ENCODE assay signal across 1 cellular context in genomic region chr2:44616616-44617266, GRCh38.
TF ChIP-seq lines count a peak whose summit lies in the region.

No MANE protein-coding gene starts in this region.

TF ChIP-seq in GM12878, 131 proteins besides CTCF, POLR2A, EP300 and RAD21 (continued from another document and continues in another):
- TF ChIP-seq ASH2L (IDR thresholded peaks at IDR 0.05; ENCODE audit: borderline replicate concordance, low read depth) (0 out of 2 replicates have a peak, but pooled peaks have one; percentile 77), CHD4 (IDR thresholded peaks at IDR 0.05) (no peak), BMI1 (IDR thresholded peaks at IDR 0.05; ENCODE audit: borderline replicate concordance) (peak; percentile 70), ZNF217 (IDR thresholded peaks at IDR 0.05) (peak; percentile 70; the same call in 1 of the 2 replicates), ATF3 (IDR thresholded peaks at IDR 0.05; ENCODE audit: borderline replicate concordance, extremely low read depth, low read depth, low read length) (no peak), IRF4 (IDR thresholded peaks at IDR 0.05; ENCODE audit: low read depth, low read length) (0 out of 2 replicates have a peak, but pooled peaks have one; percentile 32), NBN (IDR thresholded peaks at IDR 0.05) (0 out of 2 replicates have a peak, but pooled peaks have one; percentile 34), ATF7 (IDR thresholded peaks at IDR 0.05; ENCODE audit: low read depth) (peak; percentile 97), TCF12 (IDR thresholded peaks at IDR 0.05; ENCODE audit: low read depth, low read length) (no peak), MEF2A (IDR thresholded peaks at IDR 0.05; ENCODE audit: insufficient read depth, low read depth, low read length) (peak; percentile 96), ZNF592 (IDR thresholded peaks at IDR 0.05) (no peak), RELB (IDR thresholded peaks at IDR 0.05; ENCODE audit: low read depth) (peak; percentile 55; the same call in 1 of the 2 replicates), CREB1 (IDR thresholded peaks at IDR 0.05; ENCODE audit: low read depth) (peak; percentile 79), RUNX3 (IDR thresholded peaks at IDR 0.05; ENCODE audit: low read length) (peak; percentile 80), POLR2AphosphoS2 (IDR thresholded peaks at IDR 0.05; ENCODE audit: low read depth, low read length) (no peak), MLLT1 (IDR thresholded peaks at IDR 0.05) (peak; percentile 89), USF1 (IDR thresholded peaks at IDR 0.05; ENCODE audit: borderline replicate concordance, extremely low read length, insufficient read depth, low read depth, low read length) (no peak), MXI1 (IDR thresholded peaks at IDR 0.05; ENCODE audit: low read depth, low read length) (no peak), MTA3 (IDR thresholded peaks at IDR 0.05; ENCODE audit: borderline replicate concordance, low read length) (peak; percentile 75; the same call in 1 of the 2 replicates), IKZF2 (IDR thresholded peaks at IDR 0.05) (peak; percentile 91), SKIL (IDR thresholded peaks at IDR 0.05; ENCODE audit: low read depth, poor library complexity, severe bottlenecking) (peak; percentile 68), ETV6 (conservative IDR thresholded peaks at IDR 0.05 in 1 of 2, IDR thresholded peaks at IDR 0.05 in 1 of 2; ENCODE audit: borderline replicate concordance in 1 of 2, low read depth in 1 of 2) (peak in 1 of 2 experiments; percentile 48; a peak in 1 of 4 replicates), ZNF24 (IDR thresholded peaks at IDR 0.05) (0 out of 2 replicates have a peak, but pooled peaks have one; percentile 24), ATF2 (IDR thresholded peaks at IDR 0.05; ENCODE audit: low read length) (peak; percentile 95), MEF2B (IDR thresholded peaks at IDR 0.05; ENCODE audit: partially characterized antibody, poor library complexity, severe bottlenecking) (peak; percentile 90), HSF1 (IDR thresholded peaks at IDR 0.05; ENCODE audit: low read depth, low read length) (no peak), SPI1 (IDR thresholded peaks at IDR 0.05; ENCODE audit: borderline replicate concordance, insufficient read depth, low read depth, low read length) (peak; percentile 37; the same call in 1 of the 2 replicates), NFXL1 (IDR thresholded peaks at IDR 0.05; ENCODE audit: borderline replicate concordance) (no peak), ZBTB40 (IDR thresholded peaks at IDR 0.05; ENCODE audit: borderline replicate concordance) (peak; percentile 64; the same call in 1 of the 2 replicates), ZZZ3 (IDR thresholded peaks at IDR 0.05; ENCODE audit: control insufficient read depth, insufficient read length, low read depth) (no peak), BCL11A (IDR thresholded peaks at IDR 0.05; ENCODE audit: low read depth, low read length) (0 out of 2 replicates have a peak, but pooled peaks have one; percentile 44), SUPT20H (IDR thresholded peaks at IDR 0.05; ENCODE audit: borderline replicate concordance, control insufficient read depth, low read depth, low read length) (no peak), PKNOX1 (IDR thresholded peaks at IDR 0.05) (0 out of 2 replicates have a peak, but pooled peaks have one; percentile 11), TBL1XR1 (IDR thresholded peaks at IDR 0.05; ENCODE audit: low read depth, low read length) (peak; percentile 56; the same call in 1 of the 2 replicates), BHLHE40 (IDR thresholded peaks at IDR 0.05; ENCODE audit: borderline replicate concordance in 1 of 2, low read depth in 2 of 2, low read length in 1 of 2) (peak in 1 of 2 experiments; percentile 9; a peak in 1 of 4 replicates), SIN3A (IDR thresholded peaks at IDR 0.05; ENCODE audit: low read depth, low read length) (no peak), MTA2 (IDR thresholded peaks at IDR 0.05; ENCODE audit: low read depth) (peak; percentile 98), GATAD2B (conservative IDR thresholded peaks at IDR 0.05; ENCODE audit: low read depth) (peak; percentile 54; the same call in 1 of the 2 replicates), RAD51 (IDR thresholded peaks at IDR 0.05) (peak; percentile 52)
